8 cellular contexts compared by ENCODE assay signal in the genomic region with DNA sequence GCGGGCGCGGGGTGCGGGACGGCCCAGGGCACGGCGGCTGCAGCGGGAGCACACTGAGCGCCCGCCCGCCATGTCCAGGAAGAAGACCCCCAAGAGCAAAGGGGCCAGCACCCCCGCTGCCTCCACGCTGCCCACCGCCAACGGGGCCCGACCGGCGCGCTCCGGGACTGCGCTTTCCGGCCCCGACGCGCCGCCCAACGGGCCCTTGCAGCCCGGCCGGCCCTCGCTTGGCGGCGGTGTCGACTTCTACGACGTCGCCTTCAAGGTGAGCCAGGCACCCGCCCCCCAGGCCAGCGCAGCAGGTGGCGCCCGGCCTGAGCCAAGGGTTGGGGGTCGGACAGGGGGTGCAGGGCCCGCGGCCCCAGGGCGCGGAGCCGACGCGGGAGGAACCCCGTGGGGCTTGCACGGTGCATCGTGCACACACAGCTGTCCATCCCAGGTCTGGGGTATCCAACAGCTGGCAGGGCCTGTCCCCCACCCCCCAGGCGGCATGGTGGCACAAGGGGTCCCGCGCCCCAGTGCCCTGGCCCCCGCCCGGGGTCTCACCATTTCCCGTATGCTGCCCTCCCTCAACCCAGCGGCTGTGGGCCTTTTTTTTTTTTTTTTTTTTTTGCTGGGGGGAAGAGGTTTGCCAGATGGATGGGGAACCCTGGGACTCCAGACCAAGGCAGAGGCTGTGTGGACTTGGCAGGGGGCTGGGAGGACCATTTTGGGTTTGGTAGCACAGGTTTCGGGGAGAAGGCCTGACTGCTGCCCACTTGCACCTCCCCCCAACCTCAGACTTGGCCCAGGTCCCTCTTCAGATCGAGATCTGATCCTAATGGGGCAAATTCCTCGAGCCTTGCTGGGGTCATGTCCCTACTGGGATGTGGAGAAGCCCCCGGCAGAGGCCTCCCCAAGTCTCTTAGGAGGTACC. TPM values are rescaled to one million over a fixed set of nuclear protein-coding genes. Genes with fewer than 3 reads are reported as not detected.
DNase-seq lines count a peak whose midpoint lies in the region; ATAC-seq and TF ChIP-seq lines count a peak whose summit lies in the region.

No MANE protein-coding gene starts in this region.

- peak overlapping the region; percentile 35 to 40 for H3K4me3 ChIP-seq in testis

- DNase-seq in Caki2 (ENCODE audit: low read depth) (peak; percentile 56), HT-29 (ENCODE audit: low spot score) (peak; percentile 50), islet precursor cell (peak; percentile 64), testis (no peak), posterior vena cava (ENCODE audit: low spot score) (no peak)

- in situ Hi-C loops in Caki2 (cut with HindIII; ENCODE audit: low pct_unique_long_range_greater_than_20kb, low sequenced_read_pairs), result no loop called here

- no peaks in the 10 kb centered on the region for H3K9me3 ChIP-seq in testis

- no peak for ATAC-seq in activated T-helper 17 cell treated with anti-CD3 and anti-CD28 coated beads, Interleukin-2, amount 50 U/mL, for 72 hours (replicated peaks)
- ATAC-seq in GM21367 (IDR thresholded peaks at IDR 0.05; ENCODE audit: unreplicated experiment), result no peak
- no peak for ATAC-seq in GM21737 (IDR thresholded peaks at IDR 0.05; ENCODE audit: unreplicated experiment)

- intact Hi-C loops in testis (cut with DNase I; ENCODE audit: low total_unique reads), result no loop called here
- intact Hi-C loops in posterior vena cava (cut with DNase I), result loop anchor here in 1 of 2 donors (5.0 kb wide), 1 partner anchor 127 kb away; no protein-coding TSS in a partner anchor

- no peak overlapping the region for H3K27ac Mint-ChIP-seq in activated T-helper 17 cell treated with anti-CD3 and anti-CD28 coated beads, Interleukin-2, amount 50 U/mL, for 72 hours

- no peaks in the 10 kb centered on the region for H3K9me3 Mint-ChIP-seq in activated T-helper 17 cell treated with anti-CD3 and anti-CD28 coated beads, Interleukin-2, amount 50 U/mL, for 72 hours

- peak overlapping the region; percentile 93 for H3K4me3 Mint-ChIP-seq in activated T-helper 17 cell treated with anti-CD3 and anti-CD28 coated beads, Interleukin-2, amount 50 U/mL, for 72 hours

- H3K27ac ChIP-seq in testis, result no peak overlapping the region

- H3K27me3 Mint-ChIP-seq in activated T-helper 17 cell treated with anti-CD3 and anti-CD28 coated beads, Interleukin-2, amount 50 U/mL, for 72 hours, result no peaks in the 10 kb centered on the region

- H3K4me1 Mint-ChIP-seq in activated T-helper 17 cell treated with anti-CD3 and anti-CD28 coated beads, Interleukin-2, amount 50 U/mL, for 72 hours, result peaks cover 4% of the 10 kb centered on the region

- H3K36me3 Mint-ChIP-seq in activated T-helper 17 cell treated with anti-CD3 and anti-CD28 coated beads, Interleukin-2, amount 50 U/mL, for 72 hours (ENCODE audit: low read depth), result peaks cover 31% of the 10 kb centered on the region

- WGBS in testis, 2 donors, result 5% methylated on average over 36 of the region's 62 CpGs; no CpG with 5 or more reads in 1 of the 2 donors

- H3K27me3 ChIP-seq in testis, result no peaks in the 10 kb centered on the region

- H3K4me1 ChIP-seq in testis, result peaks cover 43% of the 10 kb centered on the region

- TF ChIP-seq CTCF in testis (IDR thresholded peaks at IDR 0.05), result no peak

- no peaks in the 10 kb centered on the region for H3K36me3 ChIP-seq in testis (ENCODE audit: low read depth, missing control alignments)

- no peak for TF ChIP-seq POLR2A in testis (IDR thresholded peaks at IDR 0.05)

RNA-seq across cellular contexts. Expression of a gene that starts 0.5 kb away (rescaled TPM):
- 8.9 and 9.5 TPM in 2 replicates for total RNA-seq in Caki2 (2014; rRNA removed; shearing (Covaris generic); ENCODE audit: low replicate concordance)
- 13.4 and 24.9 TPM in 2 replicates for total RNA-seq in HT-29 (2014; rRNA removed; shearing (Covaris generic))
- total RNA-seq in activated T-helper 17 cell treated with anti-CD3 and anti-CD28 coated beads, Interleukin-2, amount 50 U/mL, for 72 hours, result under 1 TPM; 0.28 to 0.34 TPM
- total RNA-seq in testis (1 to 10 TPM; 3.2 to 3.6 TPM), posterior vena cava (under 1 TPM in 1 of 2 donors, not detected in 1; 0.28 TPM)
- 1.5 TPM for polyA plus RNA-seq in testis (ENCODE audit: insufficient read depth, low read depth, low replicate concordance)

RNA-seq across cellular contexts. Expression of a gene that starts 6.6 kb away (rescaled TPM):
- 94.4 and 101 TPM in 2 replicates for total RNA-seq in Caki2 (2014; rRNA removed; shearing (Covaris generic); ENCODE audit: low replicate concordance)
- 166 and 170 TPM in 2 replicates for total RNA-seq in HT-29 (2014; rRNA removed; shearing (Covaris generic))
- 10 to 100 TPM; 49.8 to 80.1 TPM for total RNA-seq in activated T-helper 17 cell treated with anti-CD3 and anti-CD28 coated beads, Interleukin-2, amount 50 U/mL, for 72 hours
- total RNA-seq in testis, result 10 to 100 TPM; 36.0 to 46.1 TPM
- polyA plus RNA-seq in testis (ENCODE audit: insufficient read depth, low read depth, low replicate concordance), result 44.6 TPM
- total RNA-seq in posterior vena cava, result 10 to 100 TPM; 56.7 to 62.0 TPM

RNA-seq across cellular contexts. Expression of a gene that starts 13.3 kb away (rescaled TPM):
- 37.4 and 84.9 TPM in 2 replicates for total RNA-seq in Caki2 (2014; rRNA removed; shearing (Covaris generic); ENCODE audit: low replicate concordance)
- 72.1 and 74.7 TPM in 2 replicates for total RNA-seq in HT-29 (2014; rRNA removed; shearing (Covaris generic))
- total RNA-seq in activated T-helper 17 cell treated with anti-CD3 and anti-CD28 coated beads, Interleukin-2, amount 50 U/mL, for 72 hours, result 100 to 1,000 TPM in 1 of 2 donors, 10 to 100 TPM in 1; 71.8 to 122 TPM
- total RNA-seq in testis, result 100 to 1,000 TPM; 323 to 337 TPM
- polyA plus RNA-seq in testis (ENCODE audit: insufficient read depth, low read depth, low replicate concordance), result 83.4 TPM
- 100 to 1,000 TPM; 177 to 181 TPM for total RNA-seq in posterior vena cava

RNA-seq across cellular contexts. Expression of a gene that starts 47.4 kb away (rescaled TPM):
- 0.03 TPM in 1 of 2 replicates, not detected in the other for total RNA-seq in Caki2 (2014; rRNA removed; shearing (Covaris generic); ENCODE audit: low replicate concordance)
- 0.08 and 2.5 TPM in 2 replicates for total RNA-seq in HT-29 (2014; rRNA removed; shearing (Covaris generic))
- 1 to 10 TPM in 1 of 2 donors, under 1 TPM in 1; 0.78 to 6.6 TPM for total RNA-seq in activated T-helper 17 cell treated with anti-CD3 and anti-CD28 coated beads, Interleukin-2, amount 50 U/mL, for 72 hours
- 100 to 1,000 TPM in 1 of 2 donors, 1 to 10 TPM in 1; 6.4 to 159 TPM for total RNA-seq in testis
- 2.1 TPM for polyA plus RNA-seq in testis (ENCODE audit: insufficient read depth, low read depth, low replicate concordance)
- total RNA-seq in posterior vena cava, result under 1 TPM in 1 of 2 donors, not detected in 1; 0.05 TPM

RNA-seq across cellular contexts. Expression of a gene that starts 56.3 kb away (rescaled TPM):
- 81.6 and 90.5 TPM in 2 replicates for total RNA-seq in Caki2 (2014; rRNA removed; shearing (Covaris generic); ENCODE audit: low replicate concordance)
- 98.9 and 117 TPM in 2 replicates for total RNA-seq in HT-29 (2014; rRNA removed; shearing (Covaris generic))
- 10 to 100 TPM; 33.4 to 48.8 TPM for total RNA-seq in activated T-helper 17 cell treated with anti-CD3 and anti-CD28 coated beads, Interleukin-2, amount 50 U/mL, for 72 hours
- total RNA-seq in testis, result 100 to 1,000 TPM in 1 of 2 donors, 10 to 100 TPM in 1; 95.4 to 113 TPM
- 89.0 TPM for polyA plus RNA-seq in testis (ENCODE audit: insufficient read depth, low read depth, low replicate concordance)
- total RNA-seq in posterior vena cava, result 10 to 100 TPM; 16.6 to 21.4 TPM

Comparison
In these comparisons a context has a peak if more than half of its experiments do, and no peak if none do; other contexts are left out.
1. DNase-seq: peak in Caki2 (single experiment), HT-29 (single experiment) and islet precursor cell (single experiment); none in testis (single experiment) and posterior vena cava (single experiment).